7 cellular contexts compared by ENCODE assay signal in the genomic region with DNA sequence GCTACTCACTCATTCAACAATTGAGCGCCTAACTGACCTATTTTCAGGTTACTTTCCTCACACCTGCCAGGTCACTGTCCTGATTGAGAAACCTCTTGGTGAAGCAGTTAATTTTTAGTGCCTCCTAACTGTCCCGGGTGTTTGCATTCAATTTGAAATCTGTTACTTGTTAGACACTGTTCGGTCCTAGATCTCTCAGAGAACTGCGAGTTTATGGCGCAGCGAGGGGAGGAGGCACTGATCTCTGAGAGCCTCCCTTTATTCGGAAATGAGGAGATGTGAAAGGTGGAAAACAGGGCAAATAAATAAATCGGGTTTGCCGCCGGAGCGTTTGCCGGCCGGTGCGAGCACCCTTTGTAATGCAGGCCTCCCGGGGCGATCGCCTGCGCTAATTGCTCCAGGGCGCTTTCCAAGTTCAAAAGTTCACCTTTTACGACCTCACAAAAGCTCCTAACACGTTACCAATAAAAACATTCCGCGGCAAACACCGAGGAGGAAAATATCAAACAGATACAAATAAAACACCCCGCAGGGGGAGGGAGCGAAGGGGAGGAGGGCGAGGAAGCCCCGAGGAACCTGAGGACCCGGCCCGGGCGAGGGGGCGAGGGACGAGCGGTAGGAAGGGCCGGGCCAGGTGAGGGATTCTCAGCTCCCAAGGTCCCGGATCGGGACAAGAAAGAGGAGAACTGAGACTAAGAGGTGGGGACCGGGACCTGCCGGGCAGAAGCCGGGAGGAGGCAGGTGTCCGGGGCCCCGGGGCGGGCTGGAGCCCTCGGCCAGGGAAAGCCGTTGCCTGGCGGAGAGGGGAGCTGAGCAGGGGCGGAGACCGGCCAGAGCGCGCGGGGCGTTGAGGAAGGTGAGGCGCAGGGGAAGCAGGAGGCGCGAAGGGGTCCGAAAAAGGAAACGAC. TPM values are rescaled to one million over a fixed set of nuclear protein-coding genes. Genes with fewer than 3 reads are reported as not detected.
DNase-seq lines count a peak whose midpoint lies in the region; ATAC-seq, FAIRE-seq and TF ChIP-seq lines count a peak whose summit lies in the region.

No MANE protein-coding gene starts in this region.

- no peak for TF ChIP-seq CTCF in K562 (IDR thresholded peaks at IDR 0.05 in 2 of 3, conservative IDR thresholded peaks at IDR 0.05 in 1 of 3; ENCODE audit: insufficient read depth in 2 of 3, low read depth in 1 of 3, low read length in 3 of 3)

- H2AFZ ChIP-seq in K562 (ENCODE audit: low read depth, low read length), result peak overlapping the region; percentile 32; the same call in 1 of the 2 replicates

- POLR2A ChIA-PET in K562 (lab: Yijun Ruan, JAX), result interaction anchor here (0.6 to 7.7 kb wide), 9 partner anchors 8 to 594 kb away, joined by 3 to 64 read pairs (median 3); partner anchors contain the start of genes ARPC5L, RPL35 and WDR38

- H3K9ac ChIP-seq in K562 (ENCODE audit: insufficient read depth in 1 of 2, low read depth in 2 of 2, low read length in 2 of 2) (peak overlapping the region; percentile 54 to 94), subcutaneous abdominal adipose tissue (ENCODE audit: low read length in 5 of 5) (peak overlapping the region in 3 of 5 donors; percentile 2 to 63 (median 28))

- ATAC-seq in K562, result peak; percentile 50
- peak; percentile 30 for ATAC-seq in left lobe of liver
- ATAC-seq in HG03460 (IDR thresholded peaks at IDR 0.05; ENCODE audit: unreplicated experiment), result no peak
- ATAC-seq in GM18907 (IDR thresholded peaks at IDR 0.05; ENCODE audit: unreplicated experiment), result no peak

- in situ Hi-C loops in K562 (cut with MboI), result loop anchor here (5.0 kb wide), 2 partner anchors 83 to 603 kb away; partner anchors contain the start of gene WDR38

- WGBS in K562 (ENCODE audit: insufficient coverage, low coverage, missing lambda C conversion rate), result 1% methylated on average over 46 of the region's 57 CpGs

- peaks cover 62% of the 10 kb centered on the region for H3K79me2 ChIP-seq in K562 (ENCODE audit: control insufficient read depth, insufficient read depth, low read length)

- H3K4me2 ChIP-seq in K562 (ENCODE audit: insufficient read depth, low read length), result peak overlapping the region; percentile 81

- FAIRE-seq in GM19239 (lab: Jason Lieb, UNC) (peak; percentile 51), K562 (lab: Jason Lieb, UNC) (peak; percentile 70)

- H3K4me1 ChIP-seq in K562 (replicated peaks in 1 of 2; ENCODE audit: control insufficient read depth in 2 of 2, insufficient read depth in 2 of 2, low read length in 2 of 2), result peaks cover 14% of the 10 kb centered on the region in 2 experiments
- H3K4me1 ChIP-seq in subcutaneous abdominal adipose tissue (ENCODE audit: control insufficient read depth in 5 of 5, insufficient read depth in 5 of 5, low read length in 5 of 5), result peaks cover 0 to 33% (median 27%) of the 10 kb centered on the region in 5 donors

- intact Hi-C loops in K562 (cut with micrococcal nuclease), result loop anchor here (2.0 kb wide), 1 partner anchor 153 kb away; no protein-coding TSS in a partner anchor

- H3K9me3 ChIP-seq in K562 (replicated peaks; ENCODE audit: control insufficient read depth, insufficient read depth, low read depth, low read length) (no peaks in the 10 kb centered on the region), subcutaneous abdominal adipose tissue (ENCODE audit: control insufficient read depth in 5 of 5, low read length in 5 of 5) (no peaks in the 10 kb centered on the region)

- peaks cover 6% of the 10 kb centered on the region; the same call in 1 of the 2 replicates for H4K20me1 ChIP-seq in K562 (replicated peaks; ENCODE audit: control insufficient read depth, insufficient read depth, low read length)

- no peaks in the 10 kb centered on the region for H3K9me1 ChIP-seq in K562 (ENCODE audit: control insufficient read depth, insufficient read depth, low read length)

- no TSS peak for BruUV-seq in K562 (replicated peaks; lab: Mats Ljungman, UMichigan)

- CTCF ChIA-PET in K562 (lab: Yijun Ruan, JAX; ENCODE audit: low intra/inter-chr PET ratio), result interaction anchor here (0.6 to 6.7 kb wide), 3 partner anchors 84 to 458 kb away, joined by 4 to 209 read pairs (median 4); partner anchors contain the start of gene WDR38

- TF ChIP-seq EP300 in K562 (IDR thresholded peaks at IDR 0.05; ENCODE audit: low read length), result no peak

- no peak for TF ChIP-seq POLR2A in K562 (conservative IDR thresholded peaks at IDR 0.05)

- DNase-seq in GM19239 (ENCODE audit: insufficient read length, low spot score) (no peak), NCI-H526 treated with DMSO at 0.1 percent for 48 hours (lab: John Stamatoyannopoulos, UW) (peak; percentile 39), K562 (ENCODE audit: extremely low read depth in 1 of 4, low spot score in 3 of 4) (peak; percentile 44 to 66 (median 48)), left lobe of liver (ENCODE audit: low spot score) (peak; percentile 76)

- H3K27me3 ChIP-seq in K562 (ENCODE audit: control insufficient read depth in 2 of 2, insufficient read depth in 2 of 2, low read length in 2 of 2), result no peaks in the 10 kb centered on the region
- H3K27me3 ChIP-seq in subcutaneous abdominal adipose tissue (ENCODE audit: control insufficient read depth in 5 of 5, insufficient read depth in 4 of 5, low read length in 5 of 5), result peaks cover 8 to 40% (median 18%) of the 10 kb centered on the region in 5 donors

- H3K4me3 ChIP-seq in K562 (peak overlapping the region; percentile 48), subcutaneous abdominal adipose tissue (ENCODE audit: low read depth in 1 of 5, low read length in 5 of 5) (peak overlapping the region; percentile 43 to 80 (median 73))

- H3K27ac ChIP-seq in K562 (ENCODE audit: extremely low read depth, low read depth, low read length) (peak overlapping the region; percentile 93), subcutaneous abdominal adipose tissue (ENCODE audit: low read depth, low read length) (no peak overlapping the region)

- no peak for TF ChIP-seq RAD21 in K562 (CRISPR knock-in tag; conservative IDR thresholded peaks at IDR 0.05 in 1 of 2, IDR thresholded peaks at IDR 0.05 in 1 of 2)

- H3K36me3 ChIP-seq in K562 (ENCODE audit: control insufficient read depth, insufficient read depth, low read length), result 0 out of 3 replicates have a peak, but pooled peaks cover 2% of the 10 kb centered on the region
- no peaks in the 10 kb centered on the region for H3K36me3 ChIP-seq in subcutaneous abdominal adipose tissue (ENCODE audit: control insufficient read depth in 5 of 5, insufficient read depth in 5 of 5, low read length in 5 of 5)

TF ChIP-seq in K562, 482 proteins besides CTCF, POLR2A, EP300 and RAD21 (continues in another document):
- TF ChIP-seq KAT7 (CRISPR knock-in tag; IDR thresholded peaks at IDR 0.05; ENCODE audit: borderline replicate concordance) (no peak), HMGN3 (IDR thresholded peaks at IDR 0.05; ENCODE audit: borderline replicate concordance, extremely low read depth, insufficient read length, low read depth, low read length) (no peak), PCBP1 (IDR thresholded peaks at IDR 0.05; ENCODE audit: low read depth, low read length, poor library complexity, severe bottlenecking) (peak; percentile 24), RB1 (IDR thresholded peaks at IDR 0.05; ENCODE audit: low read depth) (no peak), ZBTB7A (IDR thresholded peaks at IDR 0.05; ENCODE audit: borderline replicate concordance, control insufficient read depth, low read depth, low read length) (peak; percentile 69), HNRNPLL (IDR thresholded peaks at IDR 0.05; ENCODE audit: low read depth, low read length, poor library complexity, severe bottlenecking) (peak; percentile 63)
- TF ChIP-seq, protein P1, sequence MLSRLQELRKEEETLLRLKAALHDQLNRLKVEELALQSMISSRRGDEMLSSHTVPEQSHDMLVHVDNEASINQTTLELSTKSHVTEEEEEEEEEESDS (CRISPR knock-in tag; IDR thresholded peaks at IDR 0.05), result no peak

RNA-seq across cellular contexts. Expression of gene NR6A1, which starts 1.4 kb away (rescaled TPM):
- 38.8 and 43.3 TPM in 2 replicates for total RNA-seq in K562 (2011; cell fraction: chromatin; rRNA removed; ENCODE audit: low replicate concordance)
- total RNA-seq in K562 (2011; cell fraction: nucleolus; rRNA removed), result 19.2 and 20.5 TPM in 2 replicates
- 26.0 and 37.2 TPM in 2 replicates for total RNA-seq in K562 (2011; cell fraction: nucleoplasm; rRNA removed)
- total RNA-seq in K562 (2014; rRNA removed) (23.0 and 34.5 TPM in 2 replicates), K562 (2014; rRNA removed; fragmentation: Illumina TruSeq; extraction: Trizol) (34.9 and 36.5 TPM in 2 replicates), K562 (2015; rRNA removed; fragmentation: Illumina TruSeq; extraction: Trizol) (36.5 and 38.7 TPM in 2 replicates), K562 (2021) (55.4 and 56.7 TPM in 2 replicates), left lobe of liver (2.4 TPM)
- polyA plus RNA-seq in K562 (2011; rRNA removed) (32.7 and 36.6 TPM in 2 replicates), K562 (2014; fragmentation: Illumina TruSeq; extraction: Trizol) (24.5 and 28.3 TPM in 2 replicates), K562 (2014; fragmentation: Nextera tagmentation; extraction: Ambion mirVana) (10 to 100 TPM in 1 of 2 experiments, 1 to 10 TPM in 1; 9.7 to 17.7 TPM), K562 (2014; rRNA removed) (16.6 and 17.8 TPM in 2 replicates)
- polyA plus RNA-seq in K562 (2011; cell fraction: cytosol; rRNA removed), result 25.5 and 31.6 TPM in 2 replicates
- polyA plus RNA-seq in K562 (2011; cell fraction: nucleus; rRNA removed), result 24.6 and 25.2 TPM in 2 replicates
- 10.4 and 15.9 TPM in 2 replicates for polyA plus RNA-seq in K562 (2012)
- 84.3 and 92.2 TPM in 2 replicates for polyA minus RNA-seq in K562 (2011; rRNA and poly(A)+ RNA removed)
- 47.1 and 52.4 TPM in 2 replicates for polyA minus RNA-seq in K562 (2011; cell fraction: cytosol; rRNA and poly(A)+ RNA removed)
- 12.0 and 20.3 TPM in 2 replicates for polyA minus RNA-seq in K562 (2011; cell fraction: nucleus; rRNA and poly(A)+ RNA removed)

RNA-seq across cellular contexts. Expression of gene OLFML2A, which starts 7.2 kb away (rescaled TPM):
- not detected in 2 replicates for total RNA-seq in K562 (2011; cell fraction: chromatin; rRNA removed; ENCODE audit: low replicate concordance)
- total RNA-seq in K562 (2011; cell fraction: nucleolus; rRNA removed), result not detected in 2 replicates
- not detected in 2 replicates for total RNA-seq in K562 (2011; cell fraction: nucleoplasm; rRNA removed)
- total RNA-seq in K562 (2014; rRNA removed) (not detected in 2 replicates), K562 (2014; rRNA removed; fragmentation: Illumina TruSeq; extraction: Trizol) (not detected in 2 replicates), K562 (2015; rRNA removed; fragmentation: Illumina TruSeq; extraction: Trizol) (not detected in 2 replicates), K562 (2021) (0.09 and 0.16 TPM in 2 replicates), left lobe of liver (0.35 TPM)
- polyA plus RNA-seq in K562 (2011; rRNA removed) (not detected in 2 replicates), K562 (2014; fragmentation: Illumina TruSeq; extraction: Trizol) (not detected in 2 replicates), K562 (2014; fragmentation: Nextera tagmentation; extraction: Ambion mirVana) (not detected), K562 (2014; rRNA removed) (not detected in 2 replicates)
- not detected in 2 replicates for polyA plus RNA-seq in K562 (2011; cell fraction: cytosol; rRNA removed)
- polyA plus RNA-seq in K562 (2011; cell fraction: nucleus; rRNA removed), result 0.09 TPM in 1 of 2 replicates, not detected in the other
- polyA plus RNA-seq in K562 (2012), result 0.03 TPM in 1 of 2 replicates, not detected in the other
- polyA minus RNA-seq in K562 (2011; rRNA and poly(A)+ RNA removed), result not detected in 2 replicates
- not detected in 2 replicates for polyA minus RNA-seq in K562 (2011; cell fraction: cytosol; rRNA and poly(A)+ RNA removed)
- polyA minus RNA-seq in K562 (2011; cell fraction: nucleus; rRNA and poly(A)+ RNA removed), result not detected in 2 replicates

Comparison
In these comparisons a context has a peak if more than half of its experiments do, and no peak if none do; other contexts are left out.
1. ATAC-seq: peak in K562 (single experiment) and left lobe of liver (single experiment); none in HG03460 (single experiment) and GM18907 (single experiment).